ENCODE assay signal across 1 cellular context in the genomic region with DNA sequence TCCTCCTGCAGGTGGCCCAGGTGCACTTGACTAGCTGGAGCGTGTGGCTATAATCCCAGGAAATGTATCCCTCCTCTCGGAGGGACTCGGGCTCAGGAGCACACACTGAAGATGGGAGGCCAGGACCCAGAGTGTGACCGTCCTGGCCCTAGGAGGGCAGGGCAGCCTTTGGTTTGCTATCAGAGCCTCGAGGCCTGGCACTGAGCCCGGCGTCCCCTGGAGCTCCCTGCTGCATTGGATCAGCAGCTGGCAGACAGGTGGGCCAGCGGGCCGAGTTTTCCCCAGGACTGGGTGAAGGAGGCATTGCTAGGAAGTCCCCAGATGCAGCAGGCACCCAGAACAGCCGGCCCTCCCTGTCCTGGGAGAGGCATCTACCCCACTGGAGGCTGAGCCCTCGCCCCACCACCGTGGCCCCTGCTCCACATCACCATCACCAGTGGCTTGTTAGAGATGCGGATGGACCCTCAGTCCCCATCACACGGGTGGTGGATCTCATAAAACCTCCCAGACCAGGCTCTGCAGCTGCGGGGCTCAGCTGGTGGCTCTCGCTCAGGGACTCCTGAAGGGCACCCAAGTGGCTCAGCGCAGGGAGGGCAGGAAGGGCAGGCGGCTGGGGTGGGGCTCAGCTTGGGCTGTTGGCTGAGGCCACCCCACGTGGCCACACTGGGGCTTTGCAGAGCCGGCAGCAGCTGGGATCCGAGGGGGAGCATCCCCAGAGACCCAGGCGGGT.
TF ChIP-seq lines count a peak whose summit lies in the region.

No MANE protein-coding gene starts in this region.

TF ChIP-seq in H1, 55 proteins besides CTCF, POLR2A, EP300 and RAD21:
- no peak for TF ChIP-seq SIRT6 (IDR thresholded peaks at IDR 0.05; ENCODE audit: low read length)
- TF ChIP-seq MAFK (IDR thresholded peaks at IDR 0.05; ENCODE audit: low read depth, low read length) = no peak
- TF ChIP-seq CHD2 (IDR thresholded peaks at IDR 0.05; ENCODE audit: low read length) = no peak
- TF ChIP-seq JUN (IDR thresholded peaks at IDR 0.05; ENCODE audit: low read depth, low read length) = no peak
- TF ChIP-seq NRF1 (IDR thresholded peaks at IDR 0.05; ENCODE audit: low read depth, low read length) = no peak
- TF ChIP-seq CTBP2 (IDR thresholded peaks at IDR 0.05; ENCODE audit: borderline replicate concordance, insufficient read depth, insufficient read length, low read length) = no peak
- no peak for TF ChIP-seq POLR2AphosphoS5 (IDR thresholded peaks at IDR 0.05; ENCODE audit: low read depth, low read length)
- no peak for TF ChIP-seq RBBP5 (IDR thresholded peaks at IDR 0.05; ENCODE audit: borderline replicate concordance, low read depth, low read length)
- no peak for TF ChIP-seq SP2 (IDR thresholded peaks at IDR 0.05; ENCODE audit: low read length)
- TF ChIP-seq RXRA (IDR thresholded peaks at IDR 0.05; ENCODE audit: insufficient read depth, low read depth, low read length) = no peak
- TF ChIP-seq CREB1 (IDR thresholded peaks at IDR 0.05) = no peak
- no peak for TF ChIP-seq PHF8 (conservative IDR thresholded peaks at IDR 0.05; ENCODE audit: low read depth, low read length)
- TF ChIP-seq KDM5A (IDR thresholded peaks at IDR 0.05; ENCODE audit: low read length) = no peak
- TF ChIP-seq SRF (IDR thresholded peaks at IDR 0.05; ENCODE audit: low read depth, low read length) = no peak
- no peak for TF ChIP-seq TAF1 (IDR thresholded peaks at IDR 0.05; ENCODE audit: low read depth, low read length)
- TF ChIP-seq ATF2 (IDR thresholded peaks at IDR 0.05; ENCODE audit: low read length) = no peak
- no peak for TF ChIP-seq BACH1 (IDR thresholded peaks at IDR 0.05; ENCODE audit: low read length)
- no peak for TF ChIP-seq SAP30 (IDR thresholded peaks at IDR 0.05; ENCODE audit: insufficient read depth, insufficient replicate concordance, low read length)
- no peak for TF ChIP-seq JUND (IDR thresholded peaks at IDR 0.05; ENCODE audit: low read length)
- TF ChIP-seq SIN3A (conservative IDR thresholded peaks at IDR 0.05 in 1 of 2, IDR thresholded peaks at IDR 0.05 in 1 of 2; ENCODE audit: low read depth in 1 of 2, low read length in 2 of 2) = no peak
